In the genomic region with DNA sequence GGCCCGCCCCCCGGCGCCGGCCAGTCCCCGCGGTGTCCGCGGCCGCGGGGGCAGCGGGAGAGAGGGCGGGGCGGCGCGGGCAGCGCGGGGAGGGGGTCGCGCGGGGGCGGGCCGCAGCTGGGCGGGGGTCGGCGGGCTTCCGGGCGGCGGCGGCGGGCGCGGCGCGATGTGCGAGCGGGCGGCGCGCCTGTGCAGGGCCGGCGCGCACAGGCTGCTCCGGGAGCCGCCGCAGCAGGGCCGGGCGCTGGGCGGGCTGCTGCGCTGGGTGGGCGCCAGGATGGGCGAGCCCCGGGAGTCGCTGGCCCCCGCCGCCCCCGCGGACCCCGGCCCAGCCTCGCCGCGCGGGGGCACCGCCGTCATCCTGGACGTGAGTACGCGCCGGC, we compare ENCODE assay signal across 3 cellular contexts.
TF ChIP-seq lines count a peak whose summit lies in the region.

No MANE protein-coding gene starts in this region.

TF ChIP-seq in SK-N-SH, 30 proteins besides CTCF, POLR2A, EP300 and RAD21 (continued from another document):
- no peak for TF ChIP-seq GABPA (IDR thresholded peaks at IDR 0.05; ENCODE audit: low read depth)
- TF ChIP-seq FOSL2 (IDR thresholded peaks at IDR 0.05; ENCODE audit: borderline replicate concordance, low read depth) = no peak
- no peak for TF ChIP-seq ELF1 (IDR thresholded peaks at IDR 0.05)

TF ChIP-seq in SK-N-SH treated with all-trans-retinoic acid at 6 μM for 48 hours, 23 proteins besides CTCF, POLR2A, EP300 and RAD21 (continued from another document):
- no peak for TF ChIP-seq BACH2 (CRISPR knock-in tag; IDR thresholded peaks at IDR 0.05; ENCODE audit: borderline replicate concordance)
- no peak for TF ChIP-seq SNAI2 (CRISPR knock-in tag; IDR thresholded peaks at IDR 0.05)
- no peak for TF ChIP-seq RARB (CRISPR knock-in tag; IDR thresholded peaks at IDR 0.05)
- TF ChIP-seq, protein P1, sequence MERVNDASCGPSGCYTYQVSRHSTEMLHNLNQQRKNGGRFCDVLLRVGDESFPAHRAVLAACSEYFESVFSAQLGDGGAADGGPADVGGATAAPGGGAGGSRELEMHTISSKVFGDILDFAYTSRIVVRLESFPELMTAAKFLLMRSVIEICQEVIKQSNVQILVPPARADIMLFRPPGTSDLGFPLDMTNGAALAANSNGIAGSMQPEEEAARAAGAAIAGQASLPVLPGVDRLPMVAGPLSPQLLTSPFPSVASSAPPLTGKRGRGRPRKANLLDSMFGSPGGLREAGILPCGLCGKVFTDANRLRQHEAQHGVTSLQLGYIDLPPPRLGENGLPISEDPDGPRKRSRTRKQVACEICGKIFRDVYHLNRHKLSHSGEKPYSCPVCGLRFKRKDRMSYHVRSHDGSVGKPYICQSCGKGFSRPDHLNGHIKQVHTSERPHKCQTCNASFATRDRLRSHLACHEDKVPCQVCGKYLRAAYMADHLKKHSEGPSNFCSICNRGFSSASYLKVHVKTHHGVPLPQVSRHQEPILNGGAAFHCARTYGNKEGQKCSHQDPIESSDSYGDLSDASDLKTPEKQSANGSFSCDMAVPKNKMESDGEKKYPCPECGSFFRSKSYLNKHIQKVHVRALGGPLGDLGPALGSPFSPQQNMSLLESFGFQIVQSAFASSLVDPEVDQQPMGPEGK (CRISPR knock-in tag; IDR thresholded peaks at IDR 0.05; ENCODE audit: borderline replicate concordance) = no peak
- TF ChIP-seq ZNF565 (CRISPR knock-in tag; conservative IDR thresholded peaks at IDR 0.05; ENCODE audit: low read depth) = no peak
- no peak for TF ChIP-seq TOX (CRISPR knock-in tag; IDR thresholded peaks at IDR 0.05; ENCODE audit: borderline replicate concordance)
- TF ChIP-seq, protein P2, sequence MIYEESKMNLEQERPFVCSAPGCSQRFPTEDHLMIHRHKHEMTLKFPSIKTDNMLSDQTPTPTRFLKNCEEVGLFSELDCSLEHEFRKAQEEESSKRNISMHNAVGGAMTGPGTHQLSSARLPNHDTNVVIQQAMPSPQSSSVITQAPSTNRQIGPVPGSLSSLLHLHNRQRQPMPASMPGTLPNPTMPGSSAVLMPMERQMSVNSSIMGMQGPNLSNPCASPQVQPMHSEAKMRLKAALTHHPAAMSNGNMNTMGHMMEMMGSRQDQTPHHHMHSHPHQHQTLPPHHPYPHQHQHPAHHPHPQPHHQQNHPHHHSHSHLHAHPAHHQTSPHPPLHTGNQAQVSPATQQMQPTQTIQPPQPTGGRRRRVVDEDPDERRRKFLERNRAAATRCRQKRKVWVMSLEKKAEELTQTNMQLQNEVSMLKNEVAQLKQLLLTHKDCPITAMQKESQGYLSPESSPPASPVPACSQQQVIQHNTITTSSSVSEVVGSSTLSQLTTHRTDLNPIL (CRISPR knock-in tag; IDR thresholded peaks at IDR 0.05; ENCODE audit: low read depth) = no peak

TF ChIP-seq in WTC11, 78 proteins besides CTCF, POLR2A, EP300 and RAD21 (continued from another document):
- TF ChIP-seq, protein P3, sequence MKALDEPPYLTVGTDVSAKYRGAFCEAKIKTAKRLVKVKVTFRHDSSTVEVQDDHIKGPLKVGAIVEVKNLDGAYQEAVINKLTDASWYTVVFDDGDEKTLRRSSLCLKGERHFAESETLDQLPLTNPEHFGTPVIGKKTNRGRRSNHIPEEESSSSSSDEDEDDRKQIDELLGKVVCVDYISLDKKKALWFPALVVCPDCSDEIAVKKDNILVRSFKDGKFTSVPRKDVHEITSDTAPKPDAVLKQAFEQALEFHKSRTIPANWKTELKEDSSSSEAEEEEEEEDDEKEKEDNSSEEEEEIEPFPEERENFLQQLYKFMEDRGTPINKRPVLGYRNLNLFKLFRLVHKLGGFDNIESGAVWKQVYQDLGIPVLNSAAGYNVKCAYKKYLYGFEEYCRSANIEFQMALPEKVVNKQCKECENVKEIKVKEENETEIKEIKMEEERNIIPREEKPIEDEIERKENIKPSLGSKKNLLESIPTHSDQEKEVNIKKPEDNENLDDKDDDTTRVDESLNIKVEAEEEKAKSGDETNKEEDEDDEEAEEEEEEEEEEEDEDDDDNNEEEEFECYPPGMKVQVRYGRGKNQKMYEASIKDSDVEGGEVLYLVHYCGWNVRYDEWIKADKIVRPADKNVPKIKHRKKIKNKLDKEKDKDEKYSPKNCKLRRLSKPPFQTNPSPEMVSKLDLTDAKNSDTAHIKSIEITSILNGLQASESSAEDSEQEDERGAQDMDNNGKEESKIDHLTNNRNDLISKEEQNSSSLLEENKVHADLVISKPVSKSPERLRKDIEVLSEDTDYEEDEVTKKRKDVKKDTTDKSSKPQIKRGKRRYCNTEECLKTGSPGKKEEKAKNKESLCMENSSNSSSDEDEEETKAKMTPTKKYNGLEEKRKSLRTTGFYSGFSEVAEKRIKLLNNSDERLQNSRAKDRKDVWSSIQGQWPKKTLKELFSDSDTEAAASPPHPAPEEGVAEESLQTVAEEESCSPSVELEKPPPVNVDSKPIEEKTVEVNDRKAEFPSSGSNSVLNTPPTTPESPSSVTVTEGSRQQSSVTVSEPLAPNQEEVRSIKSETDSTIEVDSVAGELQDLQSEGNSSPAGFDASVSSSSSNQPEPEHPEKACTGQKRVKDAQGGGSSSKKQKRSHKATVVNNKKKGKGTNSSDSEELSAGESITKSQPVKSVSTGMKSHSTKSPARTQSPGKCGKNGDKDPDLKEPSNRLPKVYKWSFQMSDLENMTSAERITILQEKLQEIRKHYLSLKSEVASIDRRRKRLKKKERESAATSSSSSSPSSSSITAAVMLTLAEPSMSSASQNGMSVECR (CRISPR knock-in tag; IDR thresholded peaks at IDR 0.05; ENCODE audit: borderline replicate concordance) = no peak
- no peak for TF ChIP-seq TEAD4 (CRISPR knock-in tag; IDR thresholded peaks at IDR 0.05)
- TF ChIP-seq RELA (CRISPR knock-in tag; IDR thresholded peaks at IDR 0.05; ENCODE audit: borderline replicate concordance) = no peak
- TF ChIP-seq, protein P4, sequence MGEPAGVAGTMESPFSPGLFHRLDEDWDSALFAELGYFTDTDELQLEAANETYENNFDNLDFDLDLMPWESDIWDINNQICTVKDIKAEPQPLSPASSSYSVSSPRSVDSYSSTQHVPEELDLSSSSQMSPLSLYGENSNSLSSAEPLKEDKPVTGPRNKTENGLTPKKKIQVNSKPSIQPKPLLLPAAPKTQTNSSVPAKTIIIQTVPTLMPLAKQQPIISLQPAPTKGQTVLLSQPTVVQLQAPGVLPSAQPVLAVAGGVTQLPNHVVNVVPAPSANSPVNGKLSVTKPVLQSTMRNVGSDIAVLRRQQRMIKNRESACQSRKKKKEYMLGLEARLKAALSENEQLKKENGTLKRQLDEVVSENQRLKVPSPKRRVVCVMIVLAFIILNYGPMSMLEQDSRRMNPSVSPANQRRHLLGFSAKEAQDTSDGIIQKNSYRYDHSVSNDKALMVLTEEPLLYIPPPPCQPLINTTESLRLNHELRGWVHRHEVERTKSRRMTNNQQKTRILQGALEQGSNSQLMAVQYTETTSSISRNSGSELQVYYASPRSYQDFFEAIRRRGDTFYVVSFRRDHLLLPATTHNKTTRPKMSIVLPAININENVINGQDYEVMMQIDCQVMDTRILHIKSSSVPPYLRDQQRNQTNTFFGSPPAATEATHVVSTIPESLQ (CRISPR knock-in tag; IDR thresholded peaks at IDR 0.05) = no peak
- TF ChIP-seq, protein P5, sequence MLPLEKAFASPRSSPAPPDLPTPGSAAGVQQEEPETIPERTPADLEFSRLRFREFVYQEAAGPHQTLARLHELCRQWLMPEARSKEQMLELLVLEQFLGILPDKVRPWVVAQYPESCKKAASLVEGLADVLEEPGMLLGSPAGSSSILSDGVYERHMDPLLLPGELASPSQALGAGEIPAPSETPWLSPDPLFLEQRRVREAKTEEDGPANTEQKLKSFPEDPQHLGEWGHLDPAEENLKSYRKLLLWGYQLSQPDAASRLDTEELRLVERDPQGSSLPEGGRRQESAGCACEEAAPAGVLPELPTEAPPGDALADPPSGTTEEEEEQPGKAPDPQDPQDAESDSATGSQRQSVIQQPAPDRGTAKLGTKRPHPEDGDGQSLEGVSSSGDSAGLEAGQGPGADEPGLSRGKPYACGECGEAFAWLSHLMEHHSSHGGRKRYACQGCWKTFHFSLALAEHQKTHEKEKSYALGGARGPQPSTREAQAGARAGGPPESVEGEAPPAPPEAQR (CRISPR knock-in tag; IDR thresholded peaks at IDR 0.05) = no peak
- no peak for TF ChIP-seq MYBL2 (CRISPR knock-in tag; IDR thresholded peaks at IDR 0.05)
- TF ChIP-seq ZNF138 (CRISPR knock-in tag; conservative IDR thresholded peaks at IDR 0.05) = no peak
- no peak for TF ChIP-seq KAT7 (CRISPR knock-in tag; IDR thresholded peaks at IDR 0.05; ENCODE audit: borderline replicate concordance)
- TF ChIP-seq, protein P6, sequence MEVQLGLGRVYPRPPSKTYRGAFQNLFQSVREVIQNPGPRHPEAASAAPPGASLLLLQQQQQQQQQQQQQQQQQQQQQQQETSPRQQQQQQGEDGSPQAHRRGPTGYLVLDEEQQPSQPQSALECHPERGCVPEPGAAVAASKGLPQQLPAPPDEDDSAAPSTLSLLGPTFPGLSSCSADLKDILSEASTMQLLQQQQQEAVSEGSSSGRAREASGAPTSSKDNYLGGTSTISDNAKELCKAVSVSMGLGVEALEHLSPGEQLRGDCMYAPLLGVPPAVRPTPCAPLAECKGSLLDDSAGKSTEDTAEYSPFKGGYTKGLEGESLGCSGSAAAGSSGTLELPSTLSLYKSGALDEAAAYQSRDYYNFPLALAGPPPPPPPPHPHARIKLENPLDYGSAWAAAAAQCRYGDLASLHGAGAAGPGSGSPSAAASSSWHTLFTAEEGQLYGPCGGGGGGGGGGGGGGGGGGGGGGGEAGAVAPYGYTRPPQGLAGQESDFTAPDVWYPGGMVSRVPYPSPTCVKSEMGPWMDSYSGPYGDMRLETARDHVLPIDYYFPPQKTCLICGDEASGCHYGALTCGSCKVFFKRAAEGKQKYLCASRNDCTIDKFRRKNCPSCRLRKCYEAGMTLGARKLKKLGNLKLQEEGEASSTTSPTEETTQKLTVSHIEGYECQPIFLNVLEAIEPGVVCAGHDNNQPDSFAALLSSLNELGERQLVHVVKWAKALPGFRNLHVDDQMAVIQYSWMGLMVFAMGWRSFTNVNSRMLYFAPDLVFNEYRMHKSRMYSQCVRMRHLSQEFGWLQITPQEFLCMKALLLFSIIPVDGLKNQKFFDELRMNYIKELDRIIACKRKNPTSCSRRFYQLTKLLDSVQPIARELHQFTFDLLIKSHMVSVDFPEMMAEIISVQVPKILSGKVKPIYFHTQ (CRISPR knock-in tag; IDR thresholded peaks at IDR 0.05) = no peak
- TF ChIP-seq, protein P7, sequence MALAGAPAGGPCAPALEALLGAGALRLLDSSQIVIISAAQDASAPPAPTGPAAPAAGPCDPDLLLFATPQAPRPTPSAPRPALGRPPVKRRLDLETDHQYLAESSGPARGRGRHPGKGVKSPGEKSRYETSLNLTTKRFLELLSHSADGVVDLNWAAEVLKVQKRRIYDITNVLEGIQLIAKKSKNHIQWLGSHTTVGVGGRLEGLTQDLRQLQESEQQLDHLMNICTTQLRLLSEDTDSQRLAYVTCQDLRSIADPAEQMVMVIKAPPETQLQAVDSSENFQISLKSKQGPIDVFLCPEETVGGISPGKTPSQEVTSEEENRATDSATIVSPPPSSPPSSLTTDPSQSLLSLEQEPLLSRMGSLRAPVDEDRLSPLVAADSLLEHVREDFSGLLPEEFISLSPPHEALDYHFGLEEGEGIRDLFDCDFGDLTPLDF (CRISPR knock-in tag; IDR thresholded peaks at IDR 0.05) = no peak
- no peak for TF ChIP-seq NFE2L1 (CRISPR knock-in tag; IDR thresholded peaks at IDR 0.05)
- TF ChIP-seq, protein P8, sequence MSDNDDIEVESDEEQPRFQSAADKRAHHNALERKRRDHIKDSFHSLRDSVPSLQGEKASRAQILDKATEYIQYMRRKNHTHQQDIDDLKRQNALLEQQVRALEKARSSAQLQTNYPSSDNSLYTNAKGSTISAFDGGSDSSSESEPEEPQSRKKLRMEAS (CRISPR knock-in tag; IDR thresholded peaks at IDR 0.05) = no peak
- TF ChIP-seq ZBTB21 (CRISPR knock-in tag; IDR thresholded peaks at IDR 0.05; ENCODE audit: borderline replicate concordance) = no peak
- TF ChIP-seq, protein P9, sequence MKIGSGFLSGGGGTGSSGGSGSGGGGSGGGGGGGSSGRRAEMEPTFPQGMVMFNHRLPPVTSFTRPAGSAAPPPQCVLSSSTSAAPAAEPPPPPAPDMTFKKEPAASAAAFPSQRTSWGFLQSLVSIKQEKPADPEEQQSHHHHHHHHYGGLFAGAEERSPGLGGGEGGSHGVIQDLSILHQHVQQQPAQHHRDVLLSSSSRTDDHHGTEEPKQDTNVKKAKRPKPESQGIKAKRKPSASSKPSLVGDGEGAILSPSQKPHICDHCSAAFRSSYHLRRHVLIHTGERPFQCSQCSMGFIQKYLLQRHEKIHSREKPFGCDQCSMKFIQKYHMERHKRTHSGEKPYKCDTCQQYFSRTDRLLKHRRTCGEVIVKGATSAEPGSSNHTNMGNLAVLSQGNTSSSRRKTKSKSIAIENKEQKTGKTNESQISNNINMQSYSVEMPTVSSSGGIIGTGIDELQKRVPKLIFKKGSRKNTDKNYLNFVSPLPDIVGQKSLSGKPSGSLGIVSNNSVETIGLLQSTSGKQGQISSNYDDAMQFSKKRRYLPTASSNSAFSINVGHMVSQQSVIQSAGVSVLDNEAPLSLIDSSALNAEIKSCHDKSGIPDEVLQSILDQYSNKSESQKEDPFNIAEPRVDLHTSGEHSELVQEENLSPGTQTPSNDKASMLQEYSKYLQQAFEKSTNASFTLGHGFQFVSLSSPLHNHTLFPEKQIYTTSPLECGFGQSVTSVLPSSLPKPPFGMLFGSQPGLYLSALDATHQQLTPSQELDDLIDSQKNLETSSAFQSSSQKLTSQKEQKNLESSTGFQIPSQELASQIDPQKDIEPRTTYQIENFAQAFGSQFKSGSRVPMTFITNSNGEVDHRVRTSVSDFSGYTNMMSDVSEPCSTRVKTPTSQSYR (CRISPR knock-in tag; IDR thresholded peaks at IDR 0.05) = no peak
- no peak for TF ChIP-seq HMGA2 (CRISPR knock-in tag; IDR thresholded peaks at IDR 0.05)
- TF ChIP-seq SP1 (CRISPR knock-in tag; conservative IDR thresholded peaks at IDR 0.05) = no peak
- no peak for TF ChIP-seq NFYB (CRISPR knock-in tag; conservative IDR thresholded peaks at IDR 0.05; ENCODE audit: low read depth)
- TF ChIP-seq, protein P10, sequence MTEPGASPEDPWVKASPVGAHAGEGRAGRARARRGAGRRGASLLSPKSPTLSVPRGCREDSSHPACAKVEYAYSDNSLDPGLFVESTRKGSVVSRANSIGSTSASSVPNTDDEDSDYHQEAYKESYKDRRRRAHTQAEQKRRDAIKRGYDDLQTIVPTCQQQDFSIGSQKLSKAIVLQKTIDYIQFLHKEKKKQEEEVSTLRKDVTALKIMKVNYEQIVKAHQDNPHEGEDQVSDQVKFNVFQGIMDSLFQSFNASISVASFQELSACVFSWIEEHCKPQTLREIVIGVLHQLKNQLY (CRISPR knock-in tag; IDR thresholded peaks at IDR 0.05) = no peak
- TF ChIP-seq GABPB1 (CRISPR knock-in tag; IDR thresholded peaks at IDR 0.05) = no peak
